In the genomic region with DNA sequence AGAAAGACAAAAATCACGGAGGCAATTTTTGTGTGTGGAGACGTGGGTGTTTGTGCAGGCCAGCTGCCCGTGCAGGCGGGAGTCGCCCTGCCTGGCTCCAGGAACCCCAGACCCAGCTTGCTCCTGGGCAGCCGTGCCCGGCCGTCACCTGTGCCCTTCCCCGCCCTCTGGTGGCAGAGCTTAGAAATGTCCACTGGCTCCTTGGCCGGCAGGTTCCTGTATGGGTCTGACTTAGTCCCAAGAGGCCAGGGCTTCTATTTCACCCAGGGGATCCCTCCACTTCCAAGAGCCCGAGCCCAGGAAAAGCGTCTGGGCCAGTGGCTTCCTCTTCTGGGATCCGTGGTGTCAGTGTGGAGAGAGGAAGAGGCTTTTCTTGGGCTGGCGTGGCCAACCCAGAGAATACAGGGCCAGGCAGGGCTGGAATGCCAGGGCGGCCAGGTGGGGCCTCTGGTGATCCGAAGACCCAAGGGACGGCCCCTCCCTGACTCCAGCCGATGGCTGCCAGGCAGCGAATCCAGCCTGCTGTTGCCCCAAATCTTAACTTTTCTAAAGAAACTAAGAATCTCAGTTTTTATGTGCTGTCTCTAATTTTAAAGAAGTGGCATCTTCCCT, we compare ENCODE assay signal across 8 cellular contexts.
A peak's percentile ranks its signal among the peaks of the same experiment; 100 is the strongest.
DNase-seq lines count a peak whose midpoint lies in the region; ATAC-seq, FAIRE-seq and TF ChIP-seq lines count a peak whose summit lies in the region.

No MANE protein-coding gene starts in this region.

- H3K9me3 Mint-ChIP-seq in CD4-positive, alpha-beta T cell: peaks cover 4% of the 10 kb centered on the region

- no peaks in the 10 kb centered on the region for H3K4me1 Mint-ChIP-seq in CD4-positive, alpha-beta T cell (ENCODE audit: low read depth)

- TF ChIP-seq CTCF in LNCaP clone FGC (IDR thresholded peaks at IDR 0.05; ENCODE audit: control insufficient read depth, extremely low read depth, insufficient read depth) (peak; percentile 61), liver (IDR thresholded peaks at IDR 0.05; ENCODE audit: low read depth, low read length, missing input control) (peak; percentile 54)
- no peak for TF ChIP-seq CTCF in CD4-positive, alpha-beta T cell (IDR thresholded peaks at IDR 0.05)

- H3K4me3 ChIP-seq in LNCaP clone FGC (ENCODE audit: low read depth, low read length) (no peak overlapping the region), liver (ENCODE audit: low read depth in 1 of 3, low read length in 3 of 3) (no peak overlapping the region)

- ATAC-seq in CD4-positive, alpha-beta T cell (ENCODE audit: poor library complexity): no peak
- ATAC-seq in HG03095 (IDR thresholded peaks at IDR 0.05; ENCODE audit: unreplicated experiment): no peak

- H3K36me3 ChIP-seq in liver (ENCODE audit: control insufficient read depth in 4 of 4, insufficient read depth in 3 of 4, low read depth in 1 of 4, low read length in 3 of 4): no peaks in the 10 kb centered on the region

- DNase-seq in CD1c-positive myeloid dendritic cell (ENCODE audit: extremely low spot score): peak; percentile 8
- peak; percentile 20 for DNase-seq in GM18507 (ENCODE audit: extremely low spot score, insufficient read length, low read depth)
- no peak for DNase-seq in LNCaP clone FGC (ENCODE audit: low read depth)
- DNase-seq in astrocyte of the hippocampus (ENCODE audit: low read depth, low spot score): peak; percentile 21
- DNase-seq in NCI-H524 treated with DMSO at 0.1 percent for 48 hours (lab: John Stamatoyannopoulos, UW): no peak
- no peak for DNase-seq in CD4-positive, alpha-beta T cell

- H3K27me3 Mint-ChIP-seq in CD4-positive, alpha-beta T cell: peaks cover 4% of the 10 kb centered on the region

- WGBS in liver: 26% methylated on average over 19 of the region's 19 CpGs

- H3K4me3 Mint-ChIP-seq in CD4-positive, alpha-beta T cell: no peak overlapping the region

- no peak for FAIRE-seq in GM18507 (lab: Jason Lieb, UNC)

- H3K4me1 ChIP-seq in liver (ENCODE audit: control insufficient read depth in 4 of 4, insufficient read depth in 4 of 4, low read length in 3 of 4): no peaks in the 10 kb centered on the region

- CTCF ChIA-PET in CD4-positive, alpha-beta T cell (lab: Charles Lee): no interaction called here

- POLR2A ChIA-PET in CD4-positive, alpha-beta T cell (lab: Charles Lee): no interaction called here

- TF ChIP-seq RAD21 in liver (IDR thresholded peaks at IDR 0.05): peak; percentile 37 to 63

- no peak overlapping the region for H3K27ac Mint-ChIP-seq in CD4-positive, alpha-beta T cell

- H3K9ac ChIP-seq in liver (ENCODE audit: low read depth in 1 of 2, low read length in 2 of 2): no peak overlapping the region

- no peaks in the 10 kb centered on the region for H3K36me3 Mint-ChIP-seq in CD4-positive, alpha-beta T cell (ENCODE audit: low read depth)

- intact Hi-C loops in CD4-positive, alpha-beta T cell (cut with DNase I, micrococcal nuclease): no loop called here

- H3K9me3 ChIP-seq in liver (ENCODE audit: control insufficient read depth in 4 of 4, low read length in 3 of 4): no peaks in the 10 kb centered on the region
- no peaks in the 10 kb centered on the region for H3K9me3 ChIP-seq in CD4-positive, alpha-beta T cell (ENCODE audit: control insufficient read depth, low read length)

- peaks cover 0 to 1% (median under 1%) of the 10 kb centered on the region in 4 donors for H3K27me3 ChIP-seq in liver (ENCODE audit: control insufficient read depth in 4 of 4, insufficient read depth in 4 of 4, low read length in 3 of 4)
- H3K27me3 ChIP-seq in CD4-positive, alpha-beta T cell (ENCODE audit: control insufficient read depth, insufficient read depth, low read length): no peaks in the 10 kb centered on the region

- no peak overlapping the region for H3K27ac ChIP-seq in liver (ENCODE audit: low read depth in 1 of 2, low read length in 2 of 2)
- H3K27ac ChIP-seq in CD4-positive, alpha-beta T cell (ENCODE audit: low read depth, low read length): no peak overlapping the region

TF ChIP-seq in liver, 16 proteins besides CTCF, POLR2A, EP300 and RAD21:
- TF ChIP-seq TAF1 (conservative IDR thresholded peaks at IDR 0.05) (no peak), YY1 (IDR thresholded peaks at IDR 0.05) (no peak), ATF3 (IDR thresholded peaks at IDR 0.05) (no peak), MAX (IDR thresholded peaks at IDR 0.05) (no peak), ZBTB33 (IDR thresholded peaks at IDR 0.05) (no peak), JUND (IDR thresholded peaks at IDR 0.05) (no peak), HNF4A (conservative IDR thresholded peaks at IDR 0.05) (no peak), FOXA2 (IDR thresholded peaks at IDR 0.05) (no peak), GABPA (IDR thresholded peaks at IDR 0.05 in 1 of 2, conservative IDR thresholded peaks at IDR 0.05 in 1 of 2) (no peak), NR2F2 (IDR thresholded peaks at IDR 0.05) (no peak), RXRA (IDR thresholded peaks at IDR 0.05) (no peak), SP1 (IDR thresholded peaks at IDR 0.05) (no peak), HNF4G (IDR thresholded peaks at IDR 0.05) (no peak), EGR1 (IDR thresholded peaks at IDR 0.05; ENCODE audit: low read depth in 2 of 2) (no peak), FOXA1 (IDR thresholded peaks at IDR 0.05) (no peak)
- TF ChIP-seq, protein P1, sequence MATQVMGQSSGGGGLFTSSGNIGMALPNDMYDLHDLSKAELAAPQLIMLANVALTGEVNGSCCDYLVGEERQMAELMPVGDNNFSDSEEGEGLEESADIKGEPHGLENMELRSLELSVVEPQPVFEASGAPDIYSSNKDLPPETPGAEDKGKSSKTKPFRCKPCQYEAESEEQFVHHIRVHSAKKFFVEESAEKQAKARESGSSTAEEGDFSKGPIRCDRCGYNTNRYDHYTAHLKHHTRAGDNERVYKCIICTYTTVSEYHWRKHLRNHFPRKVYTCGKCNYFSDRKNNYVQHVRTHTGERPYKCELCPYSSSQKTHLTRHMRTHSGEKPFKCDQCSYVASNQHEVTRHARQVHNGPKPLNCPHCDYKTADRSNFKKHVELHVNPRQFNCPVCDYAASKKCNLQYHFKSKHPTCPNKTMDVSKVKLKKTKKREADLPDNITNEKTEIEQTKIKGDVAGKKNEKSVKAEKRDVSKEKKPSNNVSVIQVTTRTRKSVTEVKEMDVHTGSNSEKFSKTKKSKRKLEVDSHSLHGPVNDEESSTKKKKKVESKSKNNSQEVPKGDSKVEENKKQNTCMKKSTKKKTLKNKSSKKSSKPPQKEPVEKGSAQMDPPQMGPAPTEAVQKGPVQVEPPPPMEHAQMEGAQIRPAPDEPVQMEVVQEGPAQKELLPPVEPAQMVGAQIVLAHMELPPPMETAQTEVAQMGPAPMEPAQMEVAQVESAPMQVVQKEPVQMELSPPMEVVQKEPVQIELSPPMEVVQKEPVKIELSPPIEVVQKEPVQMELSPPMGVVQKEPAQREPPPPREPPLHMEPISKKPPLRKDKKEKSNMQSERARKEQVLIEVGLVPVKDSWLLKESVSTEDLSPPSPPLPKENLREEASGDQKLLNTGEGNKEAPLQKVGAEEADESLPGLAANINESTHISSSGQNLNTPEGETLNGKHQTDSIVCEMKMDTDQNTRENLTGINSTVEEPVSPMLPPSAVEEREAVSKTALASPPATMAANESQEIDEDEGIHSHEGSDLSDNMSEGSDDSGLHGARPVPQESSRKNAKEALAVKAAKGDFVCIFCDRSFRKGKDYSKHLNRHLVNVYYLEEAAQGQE (IDR thresholded peaks at IDR 0.05): no peak

Comparison
In these comparisons a context has a peak if more than half of its experiments do, and no peak if none do; other contexts are left out.
1. DNase-seq: peak in CD1c-positive myeloid dendritic cell (single experiment), GM18507 (single experiment) and astrocyte of the hippocampus (single experiment); none in LNCaP clone FGC (single experiment), NCI-H524 treated with DMSO at 0.1 percent for 48 hours (single experiment) and CD4-positive, alpha-beta T cell (0 of 10).